ENCODE assay signal across 34 cellular contexts in genomic region chr2:16686641-16687040, GRCh38. TPM values are rescaled to one million over a fixed set of nuclear protein-coding genes. Genes with fewer than 3 reads are reported as not detected.
"Had no signal": no experiment of that assay in that cellular context is flagged by ENCODE, and none has a peak within 500 bp of the region (broad histone marks: within the 10 kb centered on the region; RNA-seq: fewer than 3 reads in every experiment).

No MANE protein-coding gene starts in this region.

- H3K4me3 ChIP-seq: K562 had no signal

- H3K27ac ChIP-seq: brain microvascular endothelial cell, RWPE1, VCaP had no signal

- DNase-seq: activated B cell treated with CpG ODN at 0.5 μM for 24 hours; activated CD4-positive, alpha-beta memory T cell treated with anti-CD3 and anti-CD28 coated beads for 36 hours; activated CD4-positive, alpha-beta T cell treated with anti-CD3 and anti-CD28 coated beads for 4 hours; activated CD4-positive, alpha-beta T cell treated with anti-CD3 and anti-CD28 coated beads, Interleukin-2, amount 50 U/mL, for 1 hour; activated CD4-positive, CD25-positive, alpha-beta regulatory T cell treated with anti-CD3 and anti-CD28 coated beads, Interleukin-2, amount 50 U/mL, for 72 hours; activated CD8-positive, alpha-beta memory T cell treated with anti-CD3 and anti-CD28 coated beads, Interleukin-2, amount 50 U/mL, for 4 hours; activated effector memory CD4-positive, alpha-beta T cell treated with Interleukin-2 at 50 U/mL for 16 hours; activated naive CD4-positive, alpha-beta T cell treated with anti-CD3 and anti-CD28 coated beads, Interleukin-2, amount 10 ng/mL, durations not matched to agents 7 days and 5 days; activated naive CD8-positive, alpha-beta T cell treated with anti-CD3 and anti-CD28 coated beads, Interleukin-2, amount 50 U/mL, for 24 hours; activated T-cell treated with anti-CD3 and anti-CD28 coated beads for 4 hours; activated T-cell treated with anti-CD3 and anti-CD28 coated beads, Interleukin-2, amount 50 U/mL, for 48 hours; anterior cingulate cortex; brain microvascular endothelial cell; NCI-H1092 treated with DMSO at 0.1 percent for 48 hours; NCI-H1417; NCI-H1694; NCI-H1930; NCI-H2081 treated with DMSO at 0.1 percent for 48 hours; NCI-H345; NCI-H526; NCI-H748 treated with DMSO at 0.1 percent for 48 hours; NK-92 treated with Interleukin-12 subunit alpha and Interleukin-12 subunit beta, amount 100 ng/mL, for 24 hours; PC-3; SIG-M5; SW 1271; T-helper 1 cell; T-helper 2 cell; T-helper 9 cell had no signal

- H3K4me1 Mint-ChIP-seq: activated naive CD4-positive, alpha-beta T cell treated with anti-CD3 and anti-CD28 coated beads, Interleukin-2, amount 10 ng/mL, durations not matched to agents 7 days and 5 days; central memory CD8-positive, alpha-beta T cell had no signal

- H3K9me3 Mint-ChIP-seq: activated B cell treated with CpG ODN at 0.5 μM for 24 hours; activated CD4-positive, alpha-beta memory T cell treated with anti-CD3 and anti-CD28 coated beads for 36 hours; activated naive CD4-positive, alpha-beta T cell treated with anti-CD3 and anti-CD28 coated beads, Interleukin-2, amount 10 ng/mL, durations not matched to agents 7 days and 5 days; activated naive CD8-positive, alpha-beta T cell treated with anti-CD3 and anti-CD28 coated beads, Interleukin-2, amount 50 U/mL, for 24 hours; central memory CD8-positive, alpha-beta T cell had no signal

- H3K36me3 ChIP-seq: brain microvascular endothelial cell had no signal

- ATAC-seq: activated naive CD8-positive, alpha-beta T cell treated with anti-CD3 and anti-CD28 coated beads, Interleukin-2, amount 50 U/mL, for 24 hours; K562; PC-3 had no signal

- H3K4me3 Mint-ChIP-seq: activated B cell treated with CpG ODN at 0.5 μM for 24 hours; activated CD4-positive, alpha-beta memory T cell treated with anti-CD3 and anti-CD28 coated beads for 36 hours; activated naive CD4-positive, alpha-beta T cell treated with anti-CD3 and anti-CD28 coated beads, Interleukin-2, amount 10 ng/mL, durations not matched to agents 7 days and 5 days; activated naive CD8-positive, alpha-beta T cell; activated naive CD8-positive, alpha-beta T cell treated with anti-CD3 and anti-CD28 coated beads, Interleukin-2, amount 50 U/mL, for 24 hours; central memory CD8-positive, alpha-beta T cell had no signal

- H3K36me3 Mint-ChIP-seq: activated CD4-positive, alpha-beta memory T cell treated with anti-CD3 and anti-CD28 coated beads for 36 hours; activated naive CD4-positive, alpha-beta T cell treated with anti-CD3 and anti-CD28 coated beads, Interleukin-2, amount 10 ng/mL, durations not matched to agents 7 days and 5 days; activated naive CD8-positive, alpha-beta T cell had no signal

- H3K27ac Mint-ChIP-seq: activated B cell treated with CpG ODN at 0.5 μM for 24 hours; activated CD4-positive, alpha-beta memory T cell treated with anti-CD3 and anti-CD28 coated beads for 36 hours; activated naive CD4-positive, alpha-beta T cell treated with anti-CD3 and anti-CD28 coated beads, Interleukin-2, amount 10 ng/mL, durations not matched to agents 7 days and 5 days; activated naive CD8-positive, alpha-beta T cell; activated naive CD8-positive, alpha-beta T cell treated with anti-CD3 and anti-CD28 coated beads, Interleukin-2, amount 50 U/mL, for 24 hours had no signal

- H3K27me3 Mint-ChIP-seq: activated B cell treated with CpG ODN at 0.5 μM for 24 hours had no signal

- H3K27me3 ChIP-seq: brain microvascular endothelial cell had no signal

RNA-seq across cellular contexts. Expression of gene CYRIA, which starts 21.0 kb away (rescaled TPM):
- total RNA-seq: NCI-H460 had no signal
